In genomic region chr20:50415516-50416268, GRCh38 we compare ENCODE assay signal across 1 cellular context.
TF ChIP-seq lines count a peak whose summit lies in the region.

No MANE protein-coding gene starts in this region.

TF ChIP-seq in HepG2, 621 proteins besides CTCF, POLR2A, EP300 and RAD21 (continued from another document and continues in another):
- no peak for TF ChIP-seq ZNF770 (CRISPR knock-in tag; IDR thresholded peaks at IDR 0.05)
- peak; percentile 90; the same call in 1 of the 2 replicates for TF ChIP-seq ZNF772 (CRISPR knock-in tag; IDR thresholded peaks at IDR 0.05)
- no peak for TF ChIP-seq ZNF276 (CRISPR knock-in tag; IDR thresholded peaks at IDR 0.05; ENCODE audit: low read depth)
- 0 out of 2 replicates have a peak, but pooled peaks have one; percentile 63 for TF ChIP-seq TMF1 (CRISPR knock-in tag; IDR thresholded peaks at IDR 0.05; ENCODE audit: low read depth)
- no peak for TF ChIP-seq TEAD3 (CRISPR knock-in tag; optimal IDR thresholded peaks at IDR 0.05; ENCODE audit: borderline replicate concordance)
- TF ChIP-seq RFXANK (CRISPR knock-in tag; IDR thresholded peaks at IDR 0.05) = no peak
- TF ChIP-seq SRF (IDR thresholded peaks at IDR 0.05; ENCODE audit: low read depth, low read length) = no peak
- peak; percentile 49; the same call in 1 of the 2 replicates for TF ChIP-seq ZNF281 (CRISPR knock-in tag; IDR thresholded peaks at IDR 0.05; ENCODE audit: borderline replicate concordance)
- TF ChIP-seq ZNF296 (CRISPR knock-in tag; conservative IDR thresholded peaks at IDR 0.05) = 0 out of 2 replicates have a peak, but pooled peaks have one; percentile 65
- peak; percentile 79 for TF ChIP-seq ERF (CRISPR knock-in tag; IDR thresholded peaks at IDR 0.05)
- peak; percentile 99 for TF ChIP-seq ZNF292 (CRISPR knock-in tag; IDR thresholded peaks at IDR 0.05; ENCODE audit: borderline replicate concordance, low read depth)
- peak; percentile 38; the same call in 1 of the 2 replicates for TF ChIP-seq ZNF230 (CRISPR knock-in tag; IDR thresholded peaks at IDR 0.05)
- TF ChIP-seq TAF1 (CRISPR knock-in tag; IDR thresholded peaks at IDR 0.05) = peak; percentile 73; the same call in 1 of the 2 replicates
- 0 out of 2 replicates have a peak, but pooled peaks have one; percentile 43 for TF ChIP-seq PAWR (CRISPR knock-in tag; IDR thresholded peaks at IDR 0.05; ENCODE audit: borderline replicate concordance)
- no peak; the same call in 1 of the 2 replicates for TF ChIP-seq ATF5 (CRISPR knock-in tag; IDR thresholded peaks at IDR 0.05; ENCODE audit: low read depth)
- no peak for TF ChIP-seq DMTF1 (CRISPR knock-in tag; IDR thresholded peaks at IDR 0.05)
- TF ChIP-seq ZNF264 (CRISPR knock-in tag; IDR thresholded peaks at IDR 0.05) = no peak; the same call in 1 of the 2 replicates
- 0 out of 2 replicates have a peak, but pooled peaks have one; percentile 10 for TF ChIP-seq SATB2 (CRISPR knock-in tag; IDR thresholded peaks at IDR 0.05)
- TF ChIP-seq IRF9 (CRISPR knock-in tag; IDR thresholded peaks at IDR 0.05; ENCODE audit: borderline replicate concordance) = no peak
- TF ChIP-seq REXO4 (CRISPR knock-in tag; IDR thresholded peaks at IDR 0.05; ENCODE audit: borderline replicate concordance) = no peak
- TF ChIP-seq ZNF598 (CRISPR knock-in tag; IDR thresholded peaks at IDR 0.05; ENCODE audit: borderline replicate concordance) = peak; percentile 30; the same call in 1 of the 2 replicates
- no peak for TF ChIP-seq NCOA1 (CRISPR knock-in tag; IDR thresholded peaks at IDR 0.05)
- TF ChIP-seq ZBTB33 (CRISPR knock-in tag; IDR thresholded peaks at IDR 0.05) = no peak
- TF ChIP-seq FOXM1 (CRISPR knock-in tag; IDR thresholded peaks at IDR 0.05) = no peak
- no peak for TF ChIP-seq ZNF614 (CRISPR knock-in tag; IDR thresholded peaks at IDR 0.05; ENCODE audit: borderline replicate concordance)
- peak; percentile 65; the same call in 1 of the 2 replicates for TF ChIP-seq ZSCAN21 (CRISPR knock-in tag; IDR thresholded peaks at IDR 0.05; ENCODE audit: borderline replicate concordance)
- TF ChIP-seq TFAP4 (IDR thresholded peaks at IDR 0.05; ENCODE audit: borderline replicate concordance, low read depth) = peak; percentile 72; the same call in 1 of the 2 replicates
- TF ChIP-seq ZNF510 (CRISPR knock-in tag; IDR thresholded peaks at IDR 0.05; ENCODE audit: low read depth) = no peak
- peak; percentile 92 for TF ChIP-seq ZBTB7A (CRISPR knock-in tag; IDR thresholded peaks at IDR 0.05)
- TF ChIP-seq ZNF275 (CRISPR knock-in tag; IDR thresholded peaks at IDR 0.05; ENCODE audit: borderline replicate concordance) = 0 out of 2 replicates have a peak, but pooled peaks have one; percentile 53
- no peak for TF ChIP-seq ZBTB14 (CRISPR knock-in tag; IDR thresholded peaks at IDR 0.05)
- peak; percentile 52; the same call in 1 of the 2 replicates for TF ChIP-seq ZBTB34 (CRISPR knock-in tag; IDR thresholded peaks at IDR 0.05)
